In the genomic region with DNA sequence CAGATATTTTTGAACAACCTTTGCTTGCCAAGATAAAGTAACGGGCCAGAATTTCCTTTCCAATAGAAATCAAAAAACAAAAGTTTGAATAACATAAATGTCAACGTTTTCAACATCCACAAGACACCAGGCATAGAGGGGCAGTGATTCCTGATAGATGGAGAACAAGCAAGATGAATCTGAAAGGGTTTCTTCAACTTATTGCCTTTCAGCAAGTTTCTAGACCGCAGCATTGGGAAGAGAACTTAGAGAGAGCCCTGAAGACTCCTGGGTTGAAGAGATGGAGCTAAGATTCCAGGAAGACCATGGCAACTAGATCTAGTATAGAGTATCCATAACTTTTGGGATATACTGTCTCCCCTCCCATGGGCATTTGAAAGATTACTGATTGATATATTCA, we compare ENCODE assay signal across 39 cellular contexts.
"Had no signal": no experiment of that assay in that cellular context is flagged by ENCODE, and none has a peak within 500 bp of the region (broad histone marks: within the 10 kb centered on the region; RNA-seq: fewer than 3 reads in every experiment).

No MANE protein-coding gene starts in this region.

- H3K4me3 ChIP-seq: adrenal gland, ascending aorta, body of pancreas, breast epithelium, cardiac muscle cell had no signal

- H3K4me3 Mint-ChIP-seq: activated naive CD4-positive, alpha-beta T cell treated with anti-CD3 and anti-CD28 coated beads, Interleukin-2, amount 10 ng/mL, durations not matched to agents 7 days and 5 days; activated naive CD4-positive, alpha-beta T cell treated with anti-CD3 and anti-CD28 coated beads, Interleukin-2, amount 50 U/mL, for 24 hours; activated naive CD8-positive, alpha-beta T cell; activated naive CD8-positive, alpha-beta T cell treated with anti-CD3 and anti-CD28 coated beads for 36 hours; activated naive CD8-positive, alpha-beta T cell treated with anti-CD3 and anti-CD28 coated beads, Interleukin-2, amount 10 ng/mL, durations not matched to agents 7 days and 5 days; activated naive CD8-positive, alpha-beta T cell treated with anti-CD3 and anti-CD28 coated beads, Interleukin-2, amount 50 U/mL, for 24 hours; activated T-cell treated with anti-CD3 and anti-CD28 coated beads, Interleukin-2, amount 50 U/mL, for 24 hours; activated T-cell treated with anti-CD3 and anti-CD28 coated beads, Interleukin-2, amount 50 U/mL, for 4 hours; activated T-cell treated with anti-CD3 and anti-CD28 coated beads, Interleukin-2, amount 50 U/mL, for 72 hours; activated T-helper 1 cell treated with anti-CD3 and anti-CD28 coated beads, Interleukin-12 subunit alpha, Interleukin-12 subunit beta, Interleukin-2, Interleukin-4 antibody, amounts not matched to agents 30 ng/mL and 10 ng/mL and 1 ng/mL, durations not matched to agents 14 hours and 24 hours and 36 hours; activated T-helper 17 cell treated with anti-CD3 and anti-CD28 coated beads, Interleukin-2, amount 50 U/mL, for 72 hours; brain; central memory CD8-positive, alpha-beta T cell had no signal

- H3K27me3 ChIP-seq: adrenal gland, ascending aorta, body of pancreas, brain microvascular endothelial cell, breast epithelium, cardiac muscle cell had no signal

- ATAC-seq: activated naive CD4-positive, alpha-beta T cell treated with anti-CD3 and anti-CD28 coated beads, Interleukin-2, amount 50 U/mL, for 72 hours; activated naive CD8-positive, alpha-beta T cell treated with anti-CD3 and anti-CD28 coated beads, Interleukin-2, amount 50 U/mL, for 24 hours; activated T-cell treated with anti-CD3 and anti-CD28 coated beads, Interleukin-2, amount 50 U/mL, for 4 hours; activated T-cell treated with anti-CD3 and anti-CD28 coated beads, Interleukin-2, amount 50 U/mL, for 72 hours; activated T-helper 17 cell treated with anti-CD3 and anti-CD28 coated beads, Interleukin-2, amount 50 U/mL, for 72 hours; body of pancreas had no signal

- H3K36me3 Mint-ChIP-seq: activated naive CD4-positive, alpha-beta T cell treated with anti-CD3 and anti-CD28 coated beads, Interleukin-2, amount 10 ng/mL, durations not matched to agents 7 days and 5 days; activated naive CD4-positive, alpha-beta T cell treated with anti-CD3 and anti-CD28 coated beads, Interleukin-2, amount 50 U/mL, for 24 hours; activated naive CD8-positive, alpha-beta T cell; activated naive CD8-positive, alpha-beta T cell treated with anti-CD3 and anti-CD28 coated beads for 36 hours; activated naive CD8-positive, alpha-beta T cell treated with anti-CD3 and anti-CD28 coated beads, Interleukin-2, amount 10 ng/mL, durations not matched to agents 7 days and 5 days; brain had no signal

- H3K9me3 ChIP-seq: ascending aorta, body of pancreas had no signal

- FAIRE-seq: astrocyte, bronchial epithelial cell had no signal

- H3K4me1 Mint-ChIP-seq: activated naive CD4-positive, alpha-beta T cell treated with anti-CD3 and anti-CD28 coated beads, Interleukin-2, amount 10 ng/mL, durations not matched to agents 7 days and 5 days; activated naive CD4-positive, alpha-beta T cell treated with anti-CD3 and anti-CD28 coated beads, Interleukin-2, amount 50 U/mL, for 24 hours; activated naive CD8-positive, alpha-beta T cell treated with anti-CD3 and anti-CD28 coated beads for 36 hours; activated naive CD8-positive, alpha-beta T cell treated with anti-CD3 and anti-CD28 coated beads, Interleukin-2, amount 10 ng/mL, durations not matched to agents 7 days and 5 days; activated naive CD8-positive, alpha-beta T cell treated with anti-CD3 and anti-CD28 coated beads, Interleukin-2, amount 50 U/mL, for 24 hours; activated T-helper 17 cell treated with anti-CD3 and anti-CD28 coated beads, Interleukin-2, amount 50 U/mL, for 72 hours; brain; central memory CD8-positive, alpha-beta T cell had no signal

- H3K36me3 ChIP-seq: adrenal gland, ascending aorta, brain microvascular endothelial cell, breast epithelium, cardiac muscle cell had no signal

- H3K4me1 ChIP-seq: adrenal gland, ascending aorta, body of pancreas, breast epithelium had no signal

- H3K27ac Mint-ChIP-seq: activated naive CD4-positive, alpha-beta T cell treated with anti-CD3 and anti-CD28 coated beads, Interleukin-2, amount 10 ng/mL, durations not matched to agents 7 days and 5 days; activated naive CD4-positive, alpha-beta T cell treated with anti-CD3 and anti-CD28 coated beads, Interleukin-2, amount 50 U/mL, for 24 hours; activated naive CD4-positive, alpha-beta T cell treated with anti-CD3 and anti-CD28 coated beads, Interleukin-2, amount 50 U/mL, for 72 hours; activated naive CD8-positive, alpha-beta T cell; activated naive CD8-positive, alpha-beta T cell treated with anti-CD3 and anti-CD28 coated beads for 36 hours; activated naive CD8-positive, alpha-beta T cell treated with anti-CD3 and anti-CD28 coated beads, Interleukin-2, amount 10 ng/mL, durations not matched to agents 7 days and 5 days; activated naive CD8-positive, alpha-beta T cell treated with anti-CD3 and anti-CD28 coated beads, Interleukin-2, amount 50 U/mL, for 24 hours; activated T-cell treated with anti-CD3 and anti-CD28 coated beads, Interleukin-2, amount 50 U/mL, for 24 hours; activated T-cell treated with anti-CD3 and anti-CD28 coated beads, Interleukin-2, amount 50 U/mL, for 72 hours; activated T-helper 1 cell treated with anti-CD3 and anti-CD28 coated beads, Interleukin-12 subunit alpha, Interleukin-12 subunit beta, Interleukin-2, Interleukin-4 antibody, amounts not matched to agents 30 ng/mL and 10 ng/mL and 1 ng/mL, durations not matched to agents 14 hours and 24 hours and 36 hours; activated T-helper 17 cell treated with anti-CD3 and anti-CD28 coated beads, Interleukin-2, amount 50 U/mL, for 72 hours; activated T-helper 2 cell treated with anti-CD3 and anti-CD28 coated beads, Interferon-gamma antibody, Interleukin-2, Interleukin-4, amounts not matched to agents 10 μg/mL and 5 μg/mL and 100 μg/mL, durations not matched to agents 14 hours and 24 hours and 36 hours; brain had no signal

- H3K27ac ChIP-seq: adrenal gland, ascending aorta, body of pancreas, brain microvascular endothelial cell, breast epithelium, cardiac muscle cell had no signal

- DNase-seq: activated effector memory CD4-positive, alpha-beta T cell treated with anti-CD3 and anti-CD28 coated beads, Interleukin-2, amount 50 U/mL, for 16 hours; activated effector memory CD4-positive, alpha-beta T cell treated with Interleukin-2 at 50 U/mL for 16 hours; activated gamma-delta T cell; activated gamma-delta T cell treated with Interleukin-2 at 50 U/mL for 16 hours; activated naive CD4-positive, alpha-beta T cell; activated naive CD4-positive, alpha-beta T cell treated with anti-CD3 and anti-CD28 coated beads, Interleukin-2, amount 10 ng/mL, durations not matched to agents 7 days and 5 days; activated naive CD4-positive, alpha-beta T cell treated with anti-CD3 and anti-CD28 coated beads, Interleukin-2, amount 50 U/mL, for 16 hours; activated naive CD4-positive, alpha-beta T cell treated with Interleukin-2 at 50 U/mL for 16 hours; activated naive CD8-positive, alpha-beta T cell treated with anti-CD3 and anti-CD28 coated beads for 36 hours; activated naive CD8-positive, alpha-beta T cell treated with anti-CD3 and anti-CD28 coated beads, Interleukin-2, amount 10 ng/mL, durations not matched to agents 7 days and 5 days; activated naive CD8-positive, alpha-beta T cell treated with anti-CD3 and anti-CD28 coated beads, Interleukin-2, amount 50 U/mL, for 24 hours; activated T-cell treated with anti-CD3 and anti-CD28 coated beads, Interleukin-2, amount 50 U/mL, for 1 hour; activated T-cell treated with anti-CD3 and anti-CD28 coated beads, Interleukin-2, amount 50 U/mL, for 24 hours; activated T-cell treated with anti-CD3 and anti-CD28 coated beads, Interleukin-2, amount 50 U/mL, for 4 hours; activated T-cell treated with anti-CD3 and anti-CD28 coated beads, Interleukin-2, amount 50 U/mL, for 48 hours; activated T-cell treated with anti-CD3 and anti-CD28 coated beads, Interleukin-2, amount 50 U/mL, for 72 hours; adrenal gland; amniotic stem cell; amygdala; anterior cingulate cortex; aorta; body of pancreas; brain microvascular endothelial cell; caudate nucleus; central memory CD4-positive, alpha-beta T cell; cerebellar nuclear complex had no signal

- H3K27me3 Mint-ChIP-seq: activated naive CD4-positive, alpha-beta T cell treated with anti-CD3 and anti-CD28 coated beads, Interleukin-2, amount 10 ng/mL, durations not matched to agents 7 days and 5 days; activated naive CD4-positive, alpha-beta T cell treated with anti-CD3 and anti-CD28 coated beads, Interleukin-2, amount 50 U/mL, for 24 hours; activated naive CD8-positive, alpha-beta T cell; activated naive CD8-positive, alpha-beta T cell treated with anti-CD3 and anti-CD28 coated beads for 36 hours; activated naive CD8-positive, alpha-beta T cell treated with anti-CD3 and anti-CD28 coated beads, Interleukin-2, amount 10 ng/mL, durations not matched to agents 7 days and 5 days; activated naive CD8-positive, alpha-beta T cell treated with anti-CD3 and anti-CD28 coated beads, Interleukin-2, amount 50 U/mL, for 24 hours; activated T-cell treated with anti-CD3 and anti-CD28 coated beads, Interleukin-2, amount 50 U/mL, for 24 hours; activated T-helper 17 cell treated with anti-CD3 and anti-CD28 coated beads, Interleukin-2, amount 50 U/mL, for 72 hours; central memory CD8-positive, alpha-beta T cell had no signal
